In the genomic region with DNA sequence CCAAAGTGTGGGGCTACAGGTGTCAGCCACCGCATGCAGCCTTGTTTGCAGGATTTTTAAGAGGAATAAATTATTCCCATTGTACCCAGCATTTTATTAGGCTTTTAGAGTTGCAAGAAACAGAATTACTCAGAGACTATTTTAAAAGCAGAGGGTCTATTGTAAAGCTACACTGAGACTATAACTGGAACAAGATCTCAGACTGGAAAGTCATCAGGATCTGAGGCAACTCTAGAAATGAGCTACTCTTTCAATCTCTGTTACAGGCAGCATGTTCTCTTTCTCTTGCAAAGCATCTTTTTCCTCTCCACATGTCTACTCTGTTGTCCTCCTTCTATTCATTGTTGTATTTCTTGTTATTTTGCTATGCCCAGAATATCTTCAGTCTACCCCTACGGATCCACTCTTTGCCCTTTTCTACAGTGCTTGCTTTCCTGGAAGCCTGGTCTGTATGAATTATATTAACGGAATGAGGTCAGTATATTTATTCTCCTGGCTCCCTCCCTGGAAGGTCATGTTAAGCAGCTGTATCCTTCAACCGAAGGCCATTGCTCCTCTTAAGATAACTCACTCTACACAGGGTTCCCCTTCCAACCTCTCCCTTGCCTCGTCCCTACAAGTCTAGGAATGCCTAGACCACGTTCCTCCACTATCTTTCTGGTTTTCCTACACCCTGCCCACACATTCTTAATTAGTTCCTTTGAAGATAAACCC, we compare ENCODE assay signal across 1 cellular context.
TF ChIP-seq lines count a peak whose summit lies in the region.

No MANE protein-coding gene starts in this region.

TF ChIP-seq in H1, 55 proteins besides CTCF, POLR2A, EP300 and RAD21:
- TF ChIP-seq E2F6 (IDR thresholded peaks at IDR 0.05) (no peak), TAF7 (optimal IDR thresholded peaks at IDR 0.05; ENCODE audit: borderline replicate concordance, low read depth, low read length) (no peak), TEAD4 (IDR thresholded peaks at IDR 0.05; ENCODE audit: low read depth, low read length) (no peak), EZH2 (IDR thresholded peaks at IDR 0.05; ENCODE audit: low read depth, low read length, severe bottlenecking) (no peak), JUN (IDR thresholded peaks at IDR 0.05; ENCODE audit: low read depth, low read length) (no peak), SP4 (IDR thresholded peaks at IDR 0.05; ENCODE audit: low read length) (no peak), SIRT6 (IDR thresholded peaks at IDR 0.05; ENCODE audit: low read length) (no peak), CEBPB (IDR thresholded peaks at IDR 0.05; ENCODE audit: low read depth, low read length) (no peak), RBBP5 (IDR thresholded peaks at IDR 0.05; ENCODE audit: borderline replicate concordance, low read depth, low read length) (no peak), KDM4A (IDR thresholded peaks at IDR 0.05; ENCODE audit: low read depth, low read length, severe bottlenecking) (no peak), BACH1 (IDR thresholded peaks at IDR 0.05; ENCODE audit: low read length) (no peak), YY1 (IDR thresholded peaks at IDR 0.05; ENCODE audit: low read depth, low read length) (no peak), HDAC6 (IDR thresholded peaks at IDR 0.05; ENCODE audit: low read depth, low read length) (no peak), CTBP2 (IDR thresholded peaks at IDR 0.05; ENCODE audit: borderline replicate concordance, insufficient read depth, insufficient read length, low read length) (no peak), USF2 (IDR thresholded peaks at IDR 0.05; ENCODE audit: low read length) (no peak), SP1 (IDR thresholded peaks at IDR 0.05; ENCODE audit: low read depth, low read length) (no peak), ATF2 (IDR thresholded peaks at IDR 0.05; ENCODE audit: low read length) (no peak), SAP30 (IDR thresholded peaks at IDR 0.05; ENCODE audit: insufficient read depth, insufficient replicate concordance, low read length) (no peak)
